Comparison of ENCODE assay signal across 1 cellular context in genomic region chr4:142366821-142367220, GRCh38.
TF ChIP-seq lines count a peak whose summit lies in the region.

No MANE protein-coding gene starts in this region.

TF ChIP-seq in HCT116, 20 proteins besides CTCF, POLR2A, EP300 and RAD21:
- TF ChIP-seq ELF1 (IDR thresholded peaks at IDR 0.05; ENCODE audit: borderline replicate concordance, low read depth) (no peak), EZH2phosphoT487 (IDR thresholded peaks at IDR 0.05; ENCODE audit: borderline replicate concordance) (no peak)
- TF ChIP-seq, protein P1, sequence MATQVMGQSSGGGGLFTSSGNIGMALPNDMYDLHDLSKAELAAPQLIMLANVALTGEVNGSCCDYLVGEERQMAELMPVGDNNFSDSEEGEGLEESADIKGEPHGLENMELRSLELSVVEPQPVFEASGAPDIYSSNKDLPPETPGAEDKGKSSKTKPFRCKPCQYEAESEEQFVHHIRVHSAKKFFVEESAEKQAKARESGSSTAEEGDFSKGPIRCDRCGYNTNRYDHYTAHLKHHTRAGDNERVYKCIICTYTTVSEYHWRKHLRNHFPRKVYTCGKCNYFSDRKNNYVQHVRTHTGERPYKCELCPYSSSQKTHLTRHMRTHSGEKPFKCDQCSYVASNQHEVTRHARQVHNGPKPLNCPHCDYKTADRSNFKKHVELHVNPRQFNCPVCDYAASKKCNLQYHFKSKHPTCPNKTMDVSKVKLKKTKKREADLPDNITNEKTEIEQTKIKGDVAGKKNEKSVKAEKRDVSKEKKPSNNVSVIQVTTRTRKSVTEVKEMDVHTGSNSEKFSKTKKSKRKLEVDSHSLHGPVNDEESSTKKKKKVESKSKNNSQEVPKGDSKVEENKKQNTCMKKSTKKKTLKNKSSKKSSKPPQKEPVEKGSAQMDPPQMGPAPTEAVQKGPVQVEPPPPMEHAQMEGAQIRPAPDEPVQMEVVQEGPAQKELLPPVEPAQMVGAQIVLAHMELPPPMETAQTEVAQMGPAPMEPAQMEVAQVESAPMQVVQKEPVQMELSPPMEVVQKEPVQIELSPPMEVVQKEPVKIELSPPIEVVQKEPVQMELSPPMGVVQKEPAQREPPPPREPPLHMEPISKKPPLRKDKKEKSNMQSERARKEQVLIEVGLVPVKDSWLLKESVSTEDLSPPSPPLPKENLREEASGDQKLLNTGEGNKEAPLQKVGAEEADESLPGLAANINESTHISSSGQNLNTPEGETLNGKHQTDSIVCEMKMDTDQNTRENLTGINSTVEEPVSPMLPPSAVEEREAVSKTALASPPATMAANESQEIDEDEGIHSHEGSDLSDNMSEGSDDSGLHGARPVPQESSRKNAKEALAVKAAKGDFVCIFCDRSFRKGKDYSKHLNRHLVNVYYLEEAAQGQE (IDR thresholded peaks at IDR 0.05; ENCODE audit: low read depth) = no peak
